In genomic region chr12:113242018-113242418, GRCh38 we compare ENCODE assay signal across 8 cellular contexts. TPM values are rescaled to one million over a fixed set of nuclear protein-coding genes. Genes with fewer than 3 reads are reported as not detected.
A peak's percentile ranks its signal among the peaks of the same experiment; 100 is the strongest.
DNase-seq lines count a peak whose midpoint lies in the region; ATAC-seq and TF ChIP-seq lines count a peak whose summit lies in the region.

No MANE protein-coding gene starts in this region.

- no peak overlapping the region for H3K23ac ChIP-seq in neuronal stem cell (ENCODE audit: low read depth, low read length, poor library complexity)

- H2AK5ac ChIP-seq in neuronal stem cell (ENCODE audit: low read depth, low read length), result no peak overlapping the region

- H2AFZ ChIP-seq in neuronal stem cell (ENCODE audit: low read length), result no peak overlapping the region

- no peak overlapping the region for H3K18ac ChIP-seq in neuronal stem cell (ENCODE audit: low read length)

- no peak overlapping the region for H3K14ac ChIP-seq in neuronal stem cell (ENCODE audit: low read length)

- no peaks in the 10 kb centered on the region for H3K36me3 ChIP-seq in neutrophil
- H3K36me3 ChIP-seq in neuronal stem cell (replicated peaks in 1 of 2; ENCODE audit: control insufficient read depth in 2 of 2, insufficient read depth in 2 of 2, low read length in 2 of 2), result no peaks in the 10 kb centered on the region

- H2BK15ac ChIP-seq in neuronal stem cell (ENCODE audit: low read length), result no peak overlapping the region

- H3K9me3 ChIP-seq in neutrophil (no peaks in the 10 kb centered on the region), neuronal stem cell (replicated peaks in 1 of 2; ENCODE audit: control insufficient read depth in 2 of 2, insufficient read depth in 1 of 2, low read depth in 1 of 2, low read length in 2 of 2) (no peaks in the 10 kb centered on the region)

- ATAC-seq in GM21528 (IDR thresholded peaks at IDR 0.05; ENCODE audit: low FRiP score, unreplicated experiment) (no peak), HG02884 (IDR thresholded peaks at IDR 0.05; ENCODE audit: unreplicated experiment) (no peak)

- H3K4me3 ChIP-seq in AG10803 (ENCODE audit: low read length), result peak overlapping the region; percentile 16
- no peak overlapping the region for H3K4me3 ChIP-seq in neutrophil (ENCODE audit: low read depth in 1 of 2, low read length in 1 of 2)
- no peak overlapping the region for H3K4me3 ChIP-seq in neuronal stem cell (ENCODE audit: low read length in 2 of 2)

- no peak overlapping the region for H3K4ac ChIP-seq in neuronal stem cell (ENCODE audit: low read length)

- H3K9ac ChIP-seq in neuronal stem cell (ENCODE audit: low read depth, low read length, poor library complexity), result no peak overlapping the region

- H4K8ac ChIP-seq in neuronal stem cell (ENCODE audit: low read depth, low read length), result no peak overlapping the region

- DNase-seq in AG10803 (ENCODE audit: low read depth), result peak; percentile 86
- peak; percentile 61 for DNase-seq in MV-4-11 (lab: John Stamatoyannopoulos, UW)
- no peak for DNase-seq in stimulated activated CD4-positive, alpha-beta T cell treated with anti-CD3 and anti-CD28 coated beads, Interleukin-4, amount 100 ng/mL, for 4 hours
- no peak for DNase-seq in neuronal stem cell (ENCODE audit: low spot score)

- H4K91ac ChIP-seq in neuronal stem cell (ENCODE audit: low read depth, low read length, poor library complexity), result no peak overlapping the region

- no peak overlapping the region for H2BK12ac ChIP-seq in neuronal stem cell (ENCODE audit: low read length)

- no peak overlapping the region for H3K4me2 ChIP-seq in neuronal stem cell (ENCODE audit: insufficient read depth, low read length, poor library complexity, severe bottlenecking)

- no peaks in the 10 kb centered on the region for H3K79me1 ChIP-seq in neuronal stem cell (ENCODE audit: low read depth, low read length)

- peaks cover 0 to 15% of the 10 kb centered on the region in 2 experiments for H3K4me1 ChIP-seq in neutrophil (ENCODE audit: control insufficient read depth in 1 of 2, insufficient read depth in 1 of 2, low read depth in 1 of 2, low read length in 1 of 2)
- H3K4me1 ChIP-seq in neuronal stem cell (ENCODE audit: control insufficient read depth in 2 of 2, insufficient read depth in 1 of 2, low read depth in 1 of 2, low read length in 2 of 2), result peaks cover 12 to 14% of the 10 kb centered on the region in 2 donors

- H3K27me3 ChIP-seq in neutrophil, result no peaks in the 10 kb centered on the region
- no peaks in the 10 kb centered on the region for H3K27me3 ChIP-seq in neuronal stem cell (ENCODE audit: control insufficient read depth in 3 of 3, insufficient read depth in 3 of 3, low read depth in 1 of 3, low read length in 3 of 3)

- H3K27ac ChIP-seq in cingulate gyrus (ENCODE audit: low read depth, low read length), result peak overlapping the region; percentile 81
- peak overlapping the region; percentile 12 for H3K27ac ChIP-seq in neutrophil
- H3K27ac ChIP-seq in neuronal stem cell (replicated peaks; ENCODE audit: low read length), result no peak overlapping the region

- no peak overlapping the region for H2BK5ac ChIP-seq in neuronal stem cell (ENCODE audit: low read length)

- H2BK120ac ChIP-seq in neuronal stem cell (ENCODE audit: low read depth, low read length), result no peak overlapping the region

- WGBS in neuronal stem cell (ENCODE audit: extremely low coverage in 2 of 2, insufficient read length in 2 of 2, insufficient replicate concordance in 1 of 2), 2 donors, result no CpG with 5 or more reads among the region's 11 CpGs

- TF ChIP-seq CTCF in AG10803 (conservative IDR thresholded peaks at IDR 0.05; ENCODE audit: low read length), result no peak
- no peak for TF ChIP-seq CTCF in neutrophil (IDR thresholded peaks at IDR 0.05)

RNA-seq across cellular contexts. Expression of gene TPCN1, which starts 20.8 kb away (rescaled TPM):
- polyA plus RNA-seq in neuronal stem cell (2013, experiment 1 of 2), result 11.5 TPM
- 10.7 TPM for polyA plus RNA-seq in neuronal stem cell (2013, experiment 2 of 2)

RNA-seq across cellular contexts. Expression of gene RITA1, which starts 56.5 kb away (rescaled TPM):
- 14.5 TPM for polyA plus RNA-seq in neuronal stem cell (2013, experiment 1 of 2)
- polyA plus RNA-seq in neuronal stem cell (2013, experiment 2 of 2), result 14.3 TPM

RNA-seq across cellular contexts. Expression of gene DDX54, which starts 56.7 kb away (rescaled TPM):
- 60.8 TPM for polyA plus RNA-seq in neuronal stem cell (2013, experiment 1 of 2)
- 59.6 TPM for polyA plus RNA-seq in neuronal stem cell (2013, experiment 2 of 2)

Comparison
In these comparisons a context has a peak if more than half of its experiments do, and no peak if none do; other contexts are left out.
1. DNase-seq: peak in AG10803 (single experiment) and MV-4-11 (single experiment); none in stimulated activated CD4-positive, alpha-beta T cell treated with anti-CD3 and anti-CD28 coated beads, Interleukin-4, amount 100 ng/mL, for 4 hours (0 of 2) and neuronal stem cell (single experiment).